ENCODE assay signal across 8 cellular contexts in genomic region chr9:78213696-78214095, GRCh38. TPM values are rescaled to one million over a fixed set of nuclear protein-coding genes. Genes with fewer than 3 reads are reported as not detected.
DNase-seq lines count a peak whose midpoint lies in the region; ATAC-seq and TF ChIP-seq lines count a peak whose summit lies in the region.

No MANE protein-coding gene starts in this region.

- H3K9me3 ChIP-seq in OCI-LY3 (ENCODE audit: insufficient read depth, low read length), result no peaks in the 10 kb centered on the region

- H4K20me1 ChIP-seq in OCI-LY3 (ENCODE audit: insufficient read depth, low read length), result no peaks in the 10 kb centered on the region

- peak; percentile 51 for ATAC-seq in GM18502 (IDR thresholded peaks at IDR 0.05; ENCODE audit: poor library complexity, unreplicated experiment)
- no peak for ATAC-seq in GM21447 (IDR thresholded peaks at IDR 0.05; ENCODE audit: unreplicated experiment)

- no peaks in the 10 kb centered on the region for H3K27me3 ChIP-seq in OCI-LY3 (ENCODE audit: low read depth, low read length)

- peaks cover 29% of the 10 kb centered on the region for H3K4me1 ChIP-seq in OCI-LY3 (ENCODE audit: low read length)

- no peaks in the 10 kb centered on the region for H3K36me3 ChIP-seq in OCI-LY3 (replicated peaks; ENCODE audit: low read depth, low read length)

- DNase-seq in fibroblast of the aortic adventitia (ENCODE audit: low read depth) (peak; percentile 56), stromal cell of bone marrow (ENCODE audit: low read depth) (peak; percentile 45), D341Med (ENCODE audit: low spot score) (no peak), NCI-H774 (lab: John Stamatoyannopoulos, UW) (no peak)

- peak overlapping the region; percentile 17; the same call in 1 of the 2 replicates for H3K9ac ChIP-seq in OCI-LY3 (ENCODE audit: low read length)

- peak overlapping the region; percentile 62 for H3K4me2 ChIP-seq in OCI-LY3 (ENCODE audit: low read length)

- peak overlapping the region; percentile 88 for H2AFZ ChIP-seq in OCI-LY3 (ENCODE audit: low read depth, low read length)

- H3K79me2 ChIP-seq in OCI-LY3 (ENCODE audit: low read length), result no peaks in the 10 kb centered on the region

- TF ChIP-seq CTCF in 22Rv1 (IDR thresholded peaks at IDR 0.05), result peak; percentile 26
- peak; percentile 73 for TF ChIP-seq CTCF in OCI-LY3 (IDR thresholded peaks at IDR 0.05; ENCODE audit: low read depth, low read length)
- TF ChIP-seq CTCF in fibroblast of the aortic adventitia (IDR thresholded peaks at IDR 0.05; ENCODE audit: insufficient read depth, low read length), result peak; percentile 43

- H3K27ac ChIP-seq in 22Rv1, result no peak overlapping the region
- H3K27ac ChIP-seq in OCI-LY3 (ENCODE audit: low read length), result no peak overlapping the region

- H3K4me3 ChIP-seq in OCI-LY3 (ENCODE audit: low read length) (no peak overlapping the region), fibroblast of the aortic adventitia (ENCODE audit: low read depth, low read length) (no peak overlapping the region)

RNA-seq across cellular contexts. Expression of gene CEP78, which starts 22.2 kb away (rescaled TPM):
- 11.5 and 24.1 TPM in 2 replicates for total RNA-seq in fibroblast of the aortic adventitia (ENCODE audit: low replicate concordance)

Comparison
In these comparisons a context has a peak if more than half of its experiments do, and no peak if none do; other contexts are left out.
1. DNase-seq: peak in fibroblast of the aortic adventitia (single experiment) and stromal cell of bone marrow (single experiment); none in D341Med (single experiment) and NCI-H774 (single experiment).
2. Peak in every context shown above with its lines, with median percentiles within 50 percentile points of each other: CTCF ChIP-seq.